In genomic region chr4:113618205-113618604, GRCh38 we compare ENCODE assay signal across 20 cellular contexts.
DNase-seq lines count a peak whose midpoint lies in the region; ATAC-seq and TF ChIP-seq lines count a peak whose summit lies in the region.
"Had no signal": no experiment of that assay in that cellular context is flagged by ENCODE, and none has a peak within 500 bp of the region (broad histone marks: within the 10 kb centered on the region; RNA-seq: fewer than 3 reads in every experiment).

No MANE protein-coding gene starts in this region.

- no peak overlapping the region for H3K4me3 Mint-ChIP-seq in Caco-2 (ENCODE audit: unreplicated experiment)
- H3K4me3 Mint-ChIP-seq: central memory CD8-positive, alpha-beta T cell had no signal

- intact Hi-C loops in left ventricle myocardium superior (cut with micrococcal nuclease) = no loop called here
- intact Hi-C loops in cardiac septum (cut with DNase I) = loop anchor here (10.0 kb wide), 1 partner anchor 223 kb away; no protein-coding TSS in a partner anchor
- intact Hi-C loops in Caco-2 (cut with micrococcal nuclease; ENCODE audit: unreplicated experiment) = no loop called here

- POLR2A ChIA-PET in Caco-2 (lab: Charles Lee) = no interaction called here

- no peak overlapping the region for H3K4me3 ChIP-seq in Caco-2 (ENCODE audit: low read depth, low read length)

- TF ChIP-seq CTCF in Caco-2 (IDR thresholded peaks at IDR 0.05; ENCODE audit: insufficient read depth in 1 of 2, low read depth in 1 of 2, low read length in 1 of 2, severe bottlenecking in 1 of 2, unreplicated experiment in 1 of 2) = no peak

- H3K4me1 Mint-ChIP-seq in Caco-2 (ENCODE audit: low read depth, unreplicated experiment) = peaks cover 7% of the 10 kb centered on the region

- no TSS peak for BruUV-seq in Caco-2 (replicated peaks; lab: Mats Ljungman, UMichigan)

- CTCF ChIA-PET in Caco-2 (lab: Charles Lee) = no interaction called here

- H3K9me3 ChIP-seq in Caco-2 = no peaks in the 10 kb centered on the region

- no peaks in the 10 kb centered on the region for H3K27me3 ChIP-seq in Caco-2 (replicated peaks; ENCODE audit: control insufficient read depth, insufficient read depth, low read length)

- no peaks in the 10 kb centered on the region for H3K9me3 Mint-ChIP-seq in Caco-2 (ENCODE audit: unreplicated experiment)
- H3K9me3 Mint-ChIP-seq: central memory CD8-positive, alpha-beta T cell had no signal

- no peak for DNase-seq in left ventricle myocardium superior
- no peak for DNase-seq in cardiac septum (ENCODE audit: low spot score)
- peak; percentile 33 for DNase-seq in NCI-H82 treated with DMSO at 0.1 percent for 48 hours (lab: John Stamatoyannopoulos, UW; ENCODE audit: unreplicated experiment)
- DNase-seq in germinal center (ENCODE audit: low spot score) = peak; percentile 50
- DNase-seq in stromal cell of bone marrow (ENCODE audit: low read depth) = peak; percentile 40
- no peak for DNase-seq in Caco-2
- no peak for DNase-seq in inferior parietal cortex (ENCODE audit: extremely low spot score)
- no peak for DNase-seq in stimulated activated CD4-positive, alpha-beta T cell treated with anti-CD3 and anti-CD28 coated beads, Interleukin-15, amount 100 ng/mL, for 24 hours
- DNase-seq: amniotic stem cell, COR-L47, foreskin melanocyte, GF-D8, IMR-90, mesendoderm, NCI-H2081, NCI-H69, retina, RPMI8226, WERI-Rb-1 had no signal

- peaks cover 8% of the 10 kb centered on the region for H3K36me3 Mint-ChIP-seq in Caco-2 (ENCODE audit: insufficient read depth, unreplicated experiment)

- H3K27ac Mint-ChIP-seq in Caco-2 (ENCODE audit: unreplicated experiment) = no peak overlapping the region

- H3K4me1 ChIP-seq in Caco-2 = no peaks in the 10 kb centered on the region

- H3K36me3 ChIP-seq in Caco-2 (ENCODE audit: control insufficient read depth, insufficient read depth, low read length) = no peaks in the 10 kb centered on the region
- H3K36me3 ChIP-seq: WERI-Rb-1 had no signal

- H3K27me3 Mint-ChIP-seq in Caco-2 (ENCODE audit: insufficient read depth, unreplicated experiment) = no peaks in the 10 kb centered on the region
- H3K27me3 Mint-ChIP-seq: central memory CD8-positive, alpha-beta T cell had no signal

- peak; percentile 33 for ATAC-seq in left ventricle myocardium superior

Comparison
In these comparisons a context has a peak if more than half of its experiments do, and no peak if none do; other contexts are left out.
1. DNase-seq: peak in NCI-H82 treated with DMSO at 0.1 percent for 48 hours (single experiment), germinal center (single experiment) and stromal cell of bone marrow (single experiment); none in left ventricle myocardium superior (single experiment), cardiac septum (single experiment), Caco-2 (0 of 2), inferior parietal cortex (single experiment) and stimulated activated CD4-positive, alpha-beta T cell treated with anti-CD3 and anti-CD28 coated beads, Interleukin-15, amount 100 ng/mL, for 24 hours (single experiment).